9 cellular contexts compared by ENCODE assay signal in the genomic region with DNA sequence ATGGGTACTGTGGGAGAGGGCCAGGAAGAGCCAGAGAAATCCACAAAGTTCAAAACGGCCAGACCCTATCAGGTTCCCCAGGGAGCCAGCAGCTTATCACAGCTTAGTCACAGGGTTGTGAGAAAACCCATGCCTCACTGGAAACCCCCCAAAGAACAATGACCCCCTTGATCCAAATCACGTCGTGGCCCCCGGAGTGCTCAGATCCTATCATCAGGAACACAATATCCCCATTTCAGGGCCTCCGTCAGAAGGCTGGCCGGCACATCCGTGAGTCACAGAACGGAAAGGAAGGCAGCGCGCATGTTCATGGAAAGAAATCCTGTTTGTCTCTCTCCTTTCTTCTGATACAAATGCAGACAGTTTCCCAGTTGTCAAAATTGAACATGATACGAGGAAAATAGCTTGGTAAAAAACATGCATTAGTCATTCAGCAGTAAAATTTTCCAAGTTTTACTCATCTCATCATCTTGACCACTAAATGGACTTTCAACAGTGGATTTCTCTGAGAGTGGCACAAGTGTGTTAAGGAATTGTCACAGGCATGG.
DNase-seq lines count a peak whose midpoint lies in the region; ATAC-seq and TF ChIP-seq lines count a peak whose summit lies in the region.
"Had no signal": no experiment of that assay in that cellular context is flagged by ENCODE, and none has a peak within 500 bp of the region (broad histone marks: within the 10 kb centered on the region; RNA-seq: fewer than 3 reads in every experiment).

No MANE protein-coding gene starts in this region.

- no peak for TF ChIP-seq CTCF in upper lobe of right lung (IDR thresholded peaks at IDR 0.05)

- no peaks in the 10 kb centered on the region for H3K27me3 ChIP-seq in upper lobe of right lung

- H3K27ac ChIP-seq in mesodermal cell (ENCODE audit: low read depth, low read length, severe bottlenecking) (peak overlapping the region; percentile 97), upper lobe of right lung (peak overlapping the region; percentile 45)

- H3K36me3 ChIP-seq in mesodermal cell (ENCODE audit: control insufficient read depth, insufficient read depth, low read length), result no peaks in the 10 kb centered on the region
- no peaks in the 10 kb centered on the region for H3K36me3 ChIP-seq in upper lobe of right lung

- intact Hi-C loops in upper lobe of right lung (cut with DNase I), result no loop called here

- H3K9me3 ChIP-seq in mesodermal cell (ENCODE audit: control insufficient read depth, low read length) (no peaks in the 10 kb centered on the region), upper lobe of right lung (no peaks in the 10 kb centered on the region)

- 43 to 57% methylated on average over 4 to 9 of the region's 11 CpGs for WGBS in mesodermal cell (ENCODE audit: insufficient coverage in 2 of 2), 2 experiments

- H3K4me3 ChIP-seq in mesodermal cell (ENCODE audit: extremely low read depth, insufficient read depth, low read length, poor library complexity, severe bottlenecking) (no peak overlapping the region), upper lobe of right lung (no peak overlapping the region)

- H3K4me1 ChIP-seq in mesodermal cell (ENCODE audit: control insufficient read depth, insufficient read depth, low read length, poor library complexity, severe bottlenecking) (peaks cover 22% of the 10 kb centered on the region), upper lobe of right lung (peaks cover 10% of the 10 kb centered on the region)

- ATAC-seq in upper lobe of right lung (no peak), GM21515 (IDR thresholded peaks at IDR 0.05; ENCODE audit: unreplicated experiment) (no peak), GM21576 (IDR thresholded peaks at IDR 0.05; ENCODE audit: unreplicated experiment) (no peak), HG03432 (IDR thresholded peaks at IDR 0.05; ENCODE audit: unreplicated experiment) (no peak), HG03520 (IDR thresholded peaks at IDR 0.05; ENCODE audit: unreplicated experiment) (no peak)

- DNase-seq in HuH-7 (ENCODE audit: low spot score) (peak; percentile 28), dermis microvascular lymphatic vessel endothelial cell (ENCODE audit: low read depth in 2 of 2) (peak; percentile 71 to 90), upper lobe of right lung (peak; percentile 36)
- DNase-seq: activated CD4-positive, alpha-beta T cell treated with anti-CD3 and anti-CD28 coated beads, Interleukin-2, amount 50 U/mL, for 1 hour had no signal

Comparison
In these comparisons a context has a peak if more than half of its experiments do, and no peak if none do; other contexts are left out.
1. DNase-seq: peak in every context shown above with its lines; median percentile 80 in dermis microvascular lymphatic vessel endothelial cell; 36 in upper lobe of right lung; 28 in HuH-7.